In the genomic region with DNA sequence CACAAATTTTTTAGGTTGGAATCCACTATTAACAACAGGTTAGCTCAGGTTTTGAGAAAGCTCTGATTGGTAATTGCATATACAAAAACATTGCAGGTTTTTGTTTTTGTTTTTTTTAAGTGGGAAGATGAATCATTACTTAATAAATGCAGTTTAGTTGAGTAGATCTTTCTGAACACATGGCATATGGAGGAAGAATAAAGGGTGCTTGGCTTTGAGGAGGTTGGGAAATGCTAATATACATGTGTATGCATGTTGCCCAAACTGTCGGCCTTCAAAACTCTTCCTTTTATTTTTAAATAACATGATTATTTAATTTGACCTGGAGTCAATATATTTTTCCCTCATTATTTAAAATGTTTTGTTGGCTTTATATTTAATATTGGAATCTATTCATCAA, we compare ENCODE assay signal across 10 cellular contexts. TPM values are rescaled to one million over a fixed set of nuclear protein-coding genes. Genes with fewer than 3 reads are reported as not detected.
DNase-seq lines count a peak whose midpoint lies in the region; ATAC-seq and TF ChIP-seq lines count a peak whose summit lies in the region.
"Had no signal": no experiment of that assay in that cellular context is flagged by ENCODE, and none has a peak within 500 bp of the region (broad histone marks: within the 10 kb centered on the region; RNA-seq: fewer than 3 reads in every experiment).

No MANE protein-coding gene starts in this region.

- H3K9me2 ChIP-seq in SK-N-SH = no peaks in the 10 kb centered on the region

- peak overlapping the region; percentile 78 to 87; a peak in 3 of 4 replicates for H3K27ac ChIP-seq in SK-N-SH (ENCODE audit: low read depth in 2 of 2, low read length in 1 of 2)

- H3K4me2 ChIP-seq in SK-N-SH = no peak overlapping the region

- WGBS in SK-N-SH (ENCODE audit: low lambda C conversion rate) = 100% methylated on average over 1 of the region's 1 CpG

- POLR2A ChIA-PET in SK-N-SH (lab: Yijun Ruan, JAX) = interaction anchor here (1.1 kb wide), 1 partner anchor 15 kb away, joined by 3 read pairs; no protein-coding TSS in a partner anchor
- POLR2A ChIA-PET in activated CD8-positive, alpha-beta T cell treated with anti-CD3 and anti-CD28 coated beads, Interleukin-2, amount 10 ng/mL, durations not matched to agents 7 days and 5 days (lab: Charles Lee) = interaction anchor here (0.9 to 1.2 kb wide), 3 partner anchors 11 to 89 kb away, joined by 3 to 6 read pairs (median 4); no protein-coding TSS in a partner anchor

- peaks cover 31% of the 10 kb centered on the region for H3K79me2 ChIP-seq in SK-N-SH (ENCODE audit: insufficient read depth)

- H3K4me1 ChIP-seq in SK-N-SH (ENCODE audit: control insufficient read depth in 1 of 2, insufficient read depth in 2 of 2, low read depth in 1 of 2, low read length in 1 of 2) = peaks cover 11 to 17% of the 10 kb centered on the region in 2 experiments

- no peak overlapping the region for H3K4me3 ChIP-seq in SK-N-SH (ENCODE audit: low read depth in 2 of 2, low read length in 1 of 2)

- H3K27me3 Mint-ChIP-seq in activated CD8-positive, alpha-beta T cell treated with anti-CD3 and anti-CD28 coated beads, Interleukin-2, amount 10 ng/mL, durations not matched to agents 7 days and 5 days (ENCODE audit: low read depth) = no peaks in the 10 kb centered on the region
- H3K27me3 Mint-ChIP-seq in immature natural killer cell (ENCODE audit: low read depth in 3 of 3) = peaks cover 0 to 8% (median 6%) of the 10 kb centered on the region in 3 donors
- no peaks in the 10 kb centered on the region for H3K27me3 Mint-ChIP-seq in stimulated activated naive B cell treated with anti-CD40 and anti-IgM and Interleukin-4, amounts not matched to agents 10 μg/mL and 1 μg/mL and 100 μg/mL, for 72 hours

- no peak for DNase-seq in SK-N-SH
- no peak for DNase-seq in activated CD8-positive, alpha-beta T cell treated with anti-CD3 and anti-CD28 coated beads, Interleukin-2, amount 10 ng/mL, durations not matched to agents 7 days and 5 days
- no peak for DNase-seq in immature natural killer cell
- DNase-seq in stimulated activated naive B cell treated with anti-CD40 and anti-IgM and Interleukin-4, amounts not matched to agents 10 μg/mL and 1 μg/mL and 100 μg/mL, for 72 hours = no peak
- DNase-seq in nucleus accumbens (lab: John Stamatoyannopoulos, UW) = no peak
- DNase-seq: activated CD4-positive, CD25-positive, alpha-beta regulatory T cell; NCI-H446 had no signal

- no peak overlapping the region for H3K9ac ChIP-seq in SK-N-SH

- no peaks in the 10 kb centered on the region for H3K27me3 ChIP-seq in SK-N-SH (ENCODE audit: insufficient read depth)

- peaks cover 7% of the 10 kb centered on the region; the same call in 1 of the 2 replicates for H3K9me3 ChIP-seq in SK-N-SH

- no peak for TF ChIP-seq CTCF in SK-N-SH (IDR thresholded peaks at IDR 0.05)

- CTCF ChIA-PET in SK-N-SH (lab: Yijun Ruan, JAX) = interaction anchor here (1.0 to 1.7 kb wide), 6 partner anchors 13 to 41 kb away, joined by 3 to 5 read pairs (median 4); no protein-coding TSS in a partner anchor
- CTCF ChIA-PET in activated CD8-positive, alpha-beta T cell treated with anti-CD3 and anti-CD28 coated beads, Interleukin-2, amount 10 ng/mL, durations not matched to agents 7 days and 5 days (lab: Charles Lee) = interaction anchor here (0.6 to 1.8 kb wide), 11 partner anchors 12 to 170 kb away, joined by 3 to 8 read pairs (median 5); partner anchors contain the start of gene PXYLP1

- H3K9me3 Mint-ChIP-seq in activated CD8-positive, alpha-beta T cell treated with anti-CD3 and anti-CD28 coated beads, Interleukin-2, amount 10 ng/mL, durations not matched to agents 7 days and 5 days (ENCODE audit: insufficient read depth) = peaks cover 7% of the 10 kb centered on the region
- H3K9me3 Mint-ChIP-seq in immature natural killer cell = peaks cover 0 to 4% (median 0%) of the 10 kb centered on the region in 6 donors
- peaks cover 5 to 7% of the 10 kb centered on the region in 2 donors for H3K9me3 Mint-ChIP-seq in stimulated activated naive B cell treated with anti-CD40 and anti-IgM and Interleukin-4, amounts not matched to agents 10 μg/mL and 1 μg/mL and 100 μg/mL, for 72 hours

- peaks cover 39 to 43% of the 10 kb centered on the region in 2 experiments for H3K36me3 ChIP-seq in SK-N-SH (replicated peaks in 1 of 2; ENCODE audit: control insufficient read depth in 1 of 2, insufficient read depth in 2 of 2, low read length in 1 of 2)

- H4K20me1 ChIP-seq in SK-N-SH (ENCODE audit: insufficient read depth) = no peaks in the 10 kb centered on the region

- H3K4me1 Mint-ChIP-seq in activated CD8-positive, alpha-beta T cell treated with anti-CD3 and anti-CD28 coated beads, Interleukin-2, amount 10 ng/mL, durations not matched to agents 7 days and 5 days (ENCODE audit: low read depth) = peaks cover 34% of the 10 kb centered on the region
- H3K4me1 Mint-ChIP-seq in immature natural killer cell = peaks cover 21 to 52% of the 10 kb centered on the region in 2 donors
- H3K4me1 Mint-ChIP-seq in stimulated activated naive B cell treated with anti-CD40 and anti-IgM and Interleukin-4, amounts not matched to agents 10 μg/mL and 1 μg/mL and 100 μg/mL, for 72 hours = peaks cover 20 to 26% of the 10 kb centered on the region in 2 donors

- no peak for TF ChIP-seq RAD21 in SK-N-SH (IDR thresholded peaks at IDR 0.05; ENCODE audit: low read length)

- H3K4me3 Mint-ChIP-seq in activated CD8-positive, alpha-beta T cell treated with anti-CD3 and anti-CD28 coated beads, Interleukin-2, amount 10 ng/mL, durations not matched to agents 7 days and 5 days = peak overlapping the region; percentile 70
- peak overlapping the region; percentile 57 to 88 (median 82) for H3K4me3 Mint-ChIP-seq in immature natural killer cell
- H3K4me3 Mint-ChIP-seq in stimulated activated naive B cell treated with anti-CD40 and anti-IgM and Interleukin-4, amounts not matched to agents 10 μg/mL and 1 μg/mL and 100 μg/mL, for 72 hours = no peak overlapping the region

- peaks cover 42% of the 10 kb centered on the region for H3F3A ChIP-seq in SK-N-SH (replicated peaks; ENCODE audit: insufficient read depth)

- H2AFZ ChIP-seq in SK-N-SH (ENCODE audit: low read depth) = no peak overlapping the region

- ATAC-seq in SK-N-SH treated with all-trans-retinoic acid at 6 μM for 48 hours = no peak
- no peak for ATAC-seq in activated CD8-positive, alpha-beta T cell treated with anti-CD3 and anti-CD28 coated beads, Interleukin-2, amount 10 ng/mL, durations not matched to agents 7 days and 5 days
- no peak for ATAC-seq in stimulated activated naive B cell treated with anti-CD40 and anti-IgM and Interleukin-4, amounts not matched to agents 10 μg/mL and 1 μg/mL and 100 μg/mL, for 72 hours (replicated peaks)
- ATAC-seq in GM19397 (IDR thresholded peaks at IDR 0.05; ENCODE audit: unreplicated experiment) = no peak
- ATAC-seq in HG03354 (IDR thresholded peaks at IDR 0.05; ENCODE audit: poor library complexity, severe bottlenecking, unreplicated experiment) = no peak

- peaks cover 28% of the 10 kb centered on the region for H3K36me3 Mint-ChIP-seq in activated CD8-positive, alpha-beta T cell treated with anti-CD3 and anti-CD28 coated beads, Interleukin-2, amount 10 ng/mL, durations not matched to agents 7 days and 5 days (ENCODE audit: low read depth)
- H3K36me3 Mint-ChIP-seq in immature natural killer cell = peaks cover 20 to 32% (median 30%) of the 10 kb centered on the region in 3 donors
- H3K36me3 Mint-ChIP-seq in stimulated activated naive B cell treated with anti-CD40 and anti-IgM and Interleukin-4, amounts not matched to agents 10 μg/mL and 1 μg/mL and 100 μg/mL, for 72 hours = peaks cover 22 to 39% of the 10 kb centered on the region in 2 donors

- H3K27ac Mint-ChIP-seq in activated CD8-positive, alpha-beta T cell treated with anti-CD3 and anti-CD28 coated beads, Interleukin-2, amount 10 ng/mL, durations not matched to agents 7 days and 5 days = no peak overlapping the region
- H3K27ac Mint-ChIP-seq in immature natural killer cell = peak overlapping the region; percentile 20 to 95 (median 90)
- peak overlapping the region; percentile 51 for H3K27ac Mint-ChIP-seq in stimulated activated naive B cell treated with anti-CD40 and anti-IgM and Interleukin-4, amounts not matched to agents 10 μg/mL and 1 μg/mL and 100 μg/mL, for 72 hours

- no peak for TF ChIP-seq EP300 in SK-N-SH (IDR thresholded peaks at IDR 0.05; ENCODE audit: borderline replicate concordance in 1 of 2, low read depth in 1 of 2, low read length in 1 of 2)

TF ChIP-seq in SK-N-SH, 30 proteins besides CTCF, POLR2A, EP300 and RAD21 (continues in another document):
- TF ChIP-seq USF1 (IDR thresholded peaks at IDR 0.05; ENCODE audit: borderline replicate concordance, low read depth) = no peak

TF ChIP-seq in SK-N-SH treated with all-trans-retinoic acid at 6 μM for 48 hours, 23 proteins besides CTCF, POLR2A, EP300 and RAD21 (continues in another document):
- no peak for TF ChIP-seq TOX (CRISPR knock-in tag; IDR thresholded peaks at IDR 0.05; ENCODE audit: borderline replicate concordance)
- TF ChIP-seq, protein P1, sequence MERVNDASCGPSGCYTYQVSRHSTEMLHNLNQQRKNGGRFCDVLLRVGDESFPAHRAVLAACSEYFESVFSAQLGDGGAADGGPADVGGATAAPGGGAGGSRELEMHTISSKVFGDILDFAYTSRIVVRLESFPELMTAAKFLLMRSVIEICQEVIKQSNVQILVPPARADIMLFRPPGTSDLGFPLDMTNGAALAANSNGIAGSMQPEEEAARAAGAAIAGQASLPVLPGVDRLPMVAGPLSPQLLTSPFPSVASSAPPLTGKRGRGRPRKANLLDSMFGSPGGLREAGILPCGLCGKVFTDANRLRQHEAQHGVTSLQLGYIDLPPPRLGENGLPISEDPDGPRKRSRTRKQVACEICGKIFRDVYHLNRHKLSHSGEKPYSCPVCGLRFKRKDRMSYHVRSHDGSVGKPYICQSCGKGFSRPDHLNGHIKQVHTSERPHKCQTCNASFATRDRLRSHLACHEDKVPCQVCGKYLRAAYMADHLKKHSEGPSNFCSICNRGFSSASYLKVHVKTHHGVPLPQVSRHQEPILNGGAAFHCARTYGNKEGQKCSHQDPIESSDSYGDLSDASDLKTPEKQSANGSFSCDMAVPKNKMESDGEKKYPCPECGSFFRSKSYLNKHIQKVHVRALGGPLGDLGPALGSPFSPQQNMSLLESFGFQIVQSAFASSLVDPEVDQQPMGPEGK (CRISPR knock-in tag; IDR thresholded peaks at IDR 0.05; ENCODE audit: borderline replicate concordance) = no peak

RNA-seq across cellular contexts. Expression of gene ZBTB38, which starts 32.8 kb away (rescaled TPM):
- polyA plus RNA-seq in SK-N-SH (2012; rRNA removed) (10.1 and 11.3 TPM in 2 replicates), immature natural killer cell (10 to 100 TPM; 31.4 to 98.7 (median 68.1) TPM)
- polyA plus RNA-seq in SK-N-SH (2012; cell fraction: cytosol; rRNA removed) = 11.6 and 11.7 TPM in 2 replicates
- 20.0 and 21.9 TPM in 2 replicates for polyA plus RNA-seq in SK-N-SH (2012; cell fraction: nucleus; rRNA removed)
- total RNA-seq in activated CD8-positive, alpha-beta T cell treated with anti-CD3 and anti-CD28 coated beads, Interleukin-2, amount 10 ng/mL, durations not matched to agents 7 days and 5 days = 10 to 100 TPM; 27.8 to 29.6 TPM

Comparison
In these comparisons a context has a peak if more than half of its experiments do, and no peak if none do; other contexts are left out.
1. H3K4me3 Mint-ChIP-seq: peak in activated CD8-positive, alpha-beta T cell treated with anti-CD3 and anti-CD28 coated beads, Interleukin-2, amount 10 ng/mL, durations not matched to agents 7 days and 5 days (single experiment) and immature natural killer cell (5 of 5); none in stimulated activated naive B cell treated with anti-CD40 and anti-IgM and Interleukin-4, amounts not matched to agents 10 μg/mL and 1 μg/mL and 100 μg/mL, for 72 hours (0 of 2).